Comparison of ENCODE assay signal across 8 cellular contexts in genomic region chr14:24300326-24300980, GRCh38. TPM values are rescaled to one million over a fixed set of nuclear protein-coding genes. Genes with fewer than 3 reads are reported as not detected.
DNase-seq lines count a peak whose midpoint lies in the region; ATAC-seq and TF ChIP-seq lines count a peak whose summit lies in the region.

No MANE protein-coding gene starts in this region.

- DNase-seq in right atrium auricular region (ENCODE audit: low spot score) (no peak), Right ventricle myocardium superior (no peak), mammary epithelial cell (no peak), mesothelial cell of epicardium (ENCODE audit: low spot score in 2 of 2, unreplicated experiment in 2 of 2) (no peak), vagina (ENCODE audit: extremely low spot score in 2 of 2) (no peak), NCI-H2029 (lab: John Stamatoyannopoulos, UW) (no peak), NAMALWA (ENCODE audit: low spot score) (no peak)

- in situ Hi-C loops in mammary epithelial cell (cut with MboI; ENCODE audit: low sequenced_read_pairs in 2 of 2), result no loop called here

- no peaks in the 10 kb centered on the region for H4K20me1 ChIP-seq in mammary epithelial cell (ENCODE audit: insufficient read depth, low read length)

- peaks cover 0 to 20% of the 10 kb centered on the region in 2 donors for H3K4me1 ChIP-seq in right atrium auricular region
- H3K4me1 ChIP-seq in mammary epithelial cell (ENCODE audit: insufficient read depth, low read length), result peaks cover 37% of the 10 kb centered on the region
- H3K4me1 ChIP-seq in vagina, result peaks cover 47% of the 10 kb centered on the region

- peak overlapping the region; percentile 76 for H3K27ac Mint-ChIP-seq in mesothelial cell of epicardium

- no peak for ATAC-seq in Right ventricle myocardium superior (ENCODE audit: poor library complexity)
- no peak for ATAC-seq in HG03159 (IDR thresholded peaks at IDR 0.05; ENCODE audit: unreplicated experiment)

- no peaks in the 10 kb centered on the region for H3K9me3 Mint-ChIP-seq in mesothelial cell of epicardium

- H3K27me3 ChIP-seq in right atrium auricular region, result no peaks in the 10 kb centered on the region
- H3K27me3 ChIP-seq in mammary epithelial cell (ENCODE audit: insufficient read depth, low read length), result no peaks in the 10 kb centered on the region
- no peaks in the 10 kb centered on the region for H3K27me3 ChIP-seq in vagina

- H3K4me3 ChIP-seq in right atrium auricular region (peak overlapping the region; percentile 80 to 87), mammary epithelial cell (replicated peaks in 1 of 3; ENCODE audit: insufficient read depth in 1 of 3, low read depth in 2 of 3, low read length in 3 of 3) (peak overlapping the region; percentile 80 to 95 (median 85)), vagina (peak overlapping the region; percentile 69 to 87)

- H3K27me3 Mint-ChIP-seq in mesothelial cell of epicardium (ENCODE audit: low read depth), result no peaks in the 10 kb centered on the region

- peaks cover 20% of the 10 kb centered on the region for H3K36me3 Mint-ChIP-seq in mesothelial cell of epicardium

- CTCF ChIA-PET in mammary epithelial cell (lab: Charles Lee; ENCODE audit: low non-redundant PET), result no interaction called here

- no peak for TF ChIP-seq POLR2A in vagina (IDR thresholded peaks at IDR 0.05)

- H3K9ac ChIP-seq in mammary epithelial cell (ENCODE audit: insufficient read depth, low read length), result peak overlapping the region; percentile 91

- H3K4me1 Mint-ChIP-seq in mesothelial cell of epicardium, result peaks cover 36% of the 10 kb centered on the region

- peak overlapping the region; percentile 84 to 91 for H3K27ac ChIP-seq in right atrium auricular region
- H3K27ac ChIP-seq in mammary epithelial cell (ENCODE audit: insufficient read depth, low read depth, low read length), result peak overlapping the region; percentile 94
- H3K27ac ChIP-seq in vagina, result peak overlapping the region; percentile 88

- peak overlapping the region; percentile 98 for H3K4me2 ChIP-seq in mammary epithelial cell (ENCODE audit: insufficient read depth, low read depth, low read length)

- BruUV-seq in mammary epithelial cell (replicated peaks; lab: Mats Ljungman, UMichigan), result no TSS peak

- H2AFZ ChIP-seq in mammary epithelial cell (ENCODE audit: low read depth, low read length), result peak overlapping the region; percentile 94

- peak overlapping the region; percentile 97 for H3K4me3 Mint-ChIP-seq in mesothelial cell of epicardium

- TF ChIP-seq CTCF in right atrium auricular region (IDR thresholded peaks at IDR 0.05) (no peak), mammary epithelial cell (conservative IDR thresholded peaks at IDR 0.05 in 1 of 2, IDR thresholded peaks at IDR 0.05 in 1 of 2; ENCODE audit: extremely low read depth in 1 of 2, insufficient read depth in 1 of 2, low read depth in 1 of 2, low read length in 2 of 2) (no peak), mesothelial cell of epicardium (IDR thresholded peaks at IDR 0.05; ENCODE audit: unreplicated experiment) (no peak), vagina (IDR thresholded peaks at IDR 0.05) (no peak)

- intact Hi-C loops in Right ventricle myocardium superior (cut with DNase I), result no loop called here
- intact Hi-C loops in mammary epithelial cell (cut with micrococcal nuclease), result no loop called here
- intact Hi-C loops in vagina (cut with DNase I), result no loop called here

- WGBS in mammary epithelial cell (ENCODE audit: low coverage, missing lambda C conversion rate), result 25% methylated on average over 16 of the region's 16 CpGs

- H3K79me2 ChIP-seq in mammary epithelial cell (ENCODE audit: insufficient read depth, low read length), result peaks cover 50% of the 10 kb centered on the region

- H3K9me3 ChIP-seq in right atrium auricular region, result no peaks in the 10 kb centered on the region
- no peaks in the 10 kb centered on the region for H3K9me3 ChIP-seq in mammary epithelial cell (replicated peaks; ENCODE audit: insufficient read depth, low read length)
- H3K9me3 ChIP-seq in vagina, result no peaks in the 10 kb centered on the region

- H3K36me3 ChIP-seq in right atrium auricular region, result peaks cover 55% of the 10 kb centered on the region
- peaks cover 33% of the 10 kb centered on the region for H3K36me3 ChIP-seq in mammary epithelial cell (ENCODE audit: insufficient read depth, low read length)
- H3K36me3 ChIP-seq in vagina, result peaks cover 0 to 50% of the 10 kb centered on the region in 2 donors

- dilution Hi-C loops in mammary epithelial cell (cut with HindIII; ENCODE audit: low sequenced_read_pairs), result no loop called here

RNA-seq across cellular contexts. Expression of gene NOP9, which starts 0.8 kb away (rescaled TPM):
- total RNA-seq in right atrium auricular region (10 to 100 TPM; 13.9 to 15.5 TPM), Right ventricle myocardium superior (23.4 TPM), mammary epithelial cell (10 to 100 TPM; 26.7 to 42.8 TPM), mesothelial cell of epicardium (27.8 to 30.8 TPM (median 28.8 TPM) in 3 replicates), vagina (13.8 TPM)
- 13.4 TPM for polyA plus RNA-seq in mammary epithelial cell
- 62.6 TPM for polyA minus RNA-seq in mammary epithelial cell

RNA-seq across cellular contexts. Expression of gene DHRS1, which starts 0.9 kb away (rescaled TPM):
- 10 to 100 TPM; 10.1 to 13.7 TPM for total RNA-seq in right atrium auricular region
- total RNA-seq in Right ventricle myocardium superior, result 5.2 TPM
- 10 to 100 TPM; 19.2 to 84.8 TPM for total RNA-seq in mammary epithelial cell
- 85.0 TPM for polyA plus RNA-seq in mammary epithelial cell
- 36.0 TPM for polyA minus RNA-seq in mammary epithelial cell
- total RNA-seq in mesothelial cell of epicardium, result 38.3 to 41.4 TPM (median 39.8 TPM) in 3 replicates
- total RNA-seq in vagina, result 84.2 TPM

RNA-seq across cellular contexts. Expression of gene CIDEB, which starts 7.3 kb away (rescaled TPM):
- 1 to 10 TPM; 2.0 to 6.6 TPM for total RNA-seq in right atrium auricular region
- total RNA-seq in Right ventricle myocardium superior, result 2.9 TPM
- 1 to 10 TPM; 1.3 to 2.1 TPM for total RNA-seq in mammary epithelial cell
- polyA plus RNA-seq in mammary epithelial cell, result 3.3 TPM
- polyA minus RNA-seq in mammary epithelial cell, result 5.4 TPM
- not detected in 3 replicates for total RNA-seq in mesothelial cell of epicardium
- total RNA-seq in vagina, result 16.0 TPM

RNA-seq across cellular contexts. Expression of gene LTB4R2, which starts 9.5 kb away (rescaled TPM):
- total RNA-seq in right atrium auricular region, result 1 to 10 TPM in 1 of 2 donors, under 1 TPM in 1; 0.98 to 1.4 TPM
- 0.65 TPM for total RNA-seq in Right ventricle myocardium superior
- total RNA-seq in mammary epithelial cell, result 10 to 100 TPM; 17.8 to 33.8 TPM
- polyA plus RNA-seq in mammary epithelial cell, result 7.3 TPM
- 2.2 TPM for polyA minus RNA-seq in mammary epithelial cell
- total RNA-seq in mesothelial cell of epicardium, result 13.0 to 14.9 TPM (median 14.8 TPM) in 3 replicates
- total RNA-seq in vagina, result 66.5 TPM

RNA-seq across cellular contexts. Expression of gene LTB4R, which starts 10.8 kb away (rescaled TPM):
- 1 to 10 TPM; 1.9 to 3.0 TPM for total RNA-seq in right atrium auricular region
- total RNA-seq in Right ventricle myocardium superior, result 1.8 TPM
- total RNA-seq in mammary epithelial cell, result 10 to 100 TPM in 1 of 2 donors, 1 to 10 TPM in 1; 6.8 to 25.5 TPM
- polyA plus RNA-seq in mammary epithelial cell, result 9.2 TPM
- polyA minus RNA-seq in mammary epithelial cell, result 25.0 TPM
- 10.7 to 11.8 TPM (median 11.1 TPM) in 3 replicates for total RNA-seq in mesothelial cell of epicardium
- total RNA-seq in vagina, result 35.1 TPM
